In the genomic region with DNA sequence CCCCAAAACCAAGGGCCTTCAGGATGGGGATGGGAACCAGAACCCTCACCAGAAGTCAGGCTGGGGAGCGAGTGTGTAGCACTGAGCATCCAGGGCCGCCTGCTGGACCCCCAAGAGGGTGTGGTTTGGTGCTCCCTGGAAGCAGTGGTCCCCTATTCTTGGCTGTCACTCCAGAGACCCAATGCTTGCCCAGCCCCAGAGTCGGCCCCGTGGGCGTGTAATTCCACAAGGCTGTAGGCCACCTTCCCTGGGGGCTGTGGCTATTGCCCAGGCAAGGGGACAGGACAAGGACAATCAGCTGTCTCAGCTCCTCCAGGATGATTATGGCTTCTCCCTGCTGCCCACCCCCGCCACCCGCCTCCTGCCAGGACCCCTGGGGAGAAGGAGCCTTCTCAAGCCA, we compare ENCODE assay signal across 1 cellular context.
TF ChIP-seq lines count a peak whose summit lies in the region.

No MANE protein-coding gene starts in this region.

TF ChIP-seq in GM23338, 12 proteins besides CTCF, POLR2A, EP300 and RAD21 (continued from another document):
- TF ChIP-seq, protein P1, sequence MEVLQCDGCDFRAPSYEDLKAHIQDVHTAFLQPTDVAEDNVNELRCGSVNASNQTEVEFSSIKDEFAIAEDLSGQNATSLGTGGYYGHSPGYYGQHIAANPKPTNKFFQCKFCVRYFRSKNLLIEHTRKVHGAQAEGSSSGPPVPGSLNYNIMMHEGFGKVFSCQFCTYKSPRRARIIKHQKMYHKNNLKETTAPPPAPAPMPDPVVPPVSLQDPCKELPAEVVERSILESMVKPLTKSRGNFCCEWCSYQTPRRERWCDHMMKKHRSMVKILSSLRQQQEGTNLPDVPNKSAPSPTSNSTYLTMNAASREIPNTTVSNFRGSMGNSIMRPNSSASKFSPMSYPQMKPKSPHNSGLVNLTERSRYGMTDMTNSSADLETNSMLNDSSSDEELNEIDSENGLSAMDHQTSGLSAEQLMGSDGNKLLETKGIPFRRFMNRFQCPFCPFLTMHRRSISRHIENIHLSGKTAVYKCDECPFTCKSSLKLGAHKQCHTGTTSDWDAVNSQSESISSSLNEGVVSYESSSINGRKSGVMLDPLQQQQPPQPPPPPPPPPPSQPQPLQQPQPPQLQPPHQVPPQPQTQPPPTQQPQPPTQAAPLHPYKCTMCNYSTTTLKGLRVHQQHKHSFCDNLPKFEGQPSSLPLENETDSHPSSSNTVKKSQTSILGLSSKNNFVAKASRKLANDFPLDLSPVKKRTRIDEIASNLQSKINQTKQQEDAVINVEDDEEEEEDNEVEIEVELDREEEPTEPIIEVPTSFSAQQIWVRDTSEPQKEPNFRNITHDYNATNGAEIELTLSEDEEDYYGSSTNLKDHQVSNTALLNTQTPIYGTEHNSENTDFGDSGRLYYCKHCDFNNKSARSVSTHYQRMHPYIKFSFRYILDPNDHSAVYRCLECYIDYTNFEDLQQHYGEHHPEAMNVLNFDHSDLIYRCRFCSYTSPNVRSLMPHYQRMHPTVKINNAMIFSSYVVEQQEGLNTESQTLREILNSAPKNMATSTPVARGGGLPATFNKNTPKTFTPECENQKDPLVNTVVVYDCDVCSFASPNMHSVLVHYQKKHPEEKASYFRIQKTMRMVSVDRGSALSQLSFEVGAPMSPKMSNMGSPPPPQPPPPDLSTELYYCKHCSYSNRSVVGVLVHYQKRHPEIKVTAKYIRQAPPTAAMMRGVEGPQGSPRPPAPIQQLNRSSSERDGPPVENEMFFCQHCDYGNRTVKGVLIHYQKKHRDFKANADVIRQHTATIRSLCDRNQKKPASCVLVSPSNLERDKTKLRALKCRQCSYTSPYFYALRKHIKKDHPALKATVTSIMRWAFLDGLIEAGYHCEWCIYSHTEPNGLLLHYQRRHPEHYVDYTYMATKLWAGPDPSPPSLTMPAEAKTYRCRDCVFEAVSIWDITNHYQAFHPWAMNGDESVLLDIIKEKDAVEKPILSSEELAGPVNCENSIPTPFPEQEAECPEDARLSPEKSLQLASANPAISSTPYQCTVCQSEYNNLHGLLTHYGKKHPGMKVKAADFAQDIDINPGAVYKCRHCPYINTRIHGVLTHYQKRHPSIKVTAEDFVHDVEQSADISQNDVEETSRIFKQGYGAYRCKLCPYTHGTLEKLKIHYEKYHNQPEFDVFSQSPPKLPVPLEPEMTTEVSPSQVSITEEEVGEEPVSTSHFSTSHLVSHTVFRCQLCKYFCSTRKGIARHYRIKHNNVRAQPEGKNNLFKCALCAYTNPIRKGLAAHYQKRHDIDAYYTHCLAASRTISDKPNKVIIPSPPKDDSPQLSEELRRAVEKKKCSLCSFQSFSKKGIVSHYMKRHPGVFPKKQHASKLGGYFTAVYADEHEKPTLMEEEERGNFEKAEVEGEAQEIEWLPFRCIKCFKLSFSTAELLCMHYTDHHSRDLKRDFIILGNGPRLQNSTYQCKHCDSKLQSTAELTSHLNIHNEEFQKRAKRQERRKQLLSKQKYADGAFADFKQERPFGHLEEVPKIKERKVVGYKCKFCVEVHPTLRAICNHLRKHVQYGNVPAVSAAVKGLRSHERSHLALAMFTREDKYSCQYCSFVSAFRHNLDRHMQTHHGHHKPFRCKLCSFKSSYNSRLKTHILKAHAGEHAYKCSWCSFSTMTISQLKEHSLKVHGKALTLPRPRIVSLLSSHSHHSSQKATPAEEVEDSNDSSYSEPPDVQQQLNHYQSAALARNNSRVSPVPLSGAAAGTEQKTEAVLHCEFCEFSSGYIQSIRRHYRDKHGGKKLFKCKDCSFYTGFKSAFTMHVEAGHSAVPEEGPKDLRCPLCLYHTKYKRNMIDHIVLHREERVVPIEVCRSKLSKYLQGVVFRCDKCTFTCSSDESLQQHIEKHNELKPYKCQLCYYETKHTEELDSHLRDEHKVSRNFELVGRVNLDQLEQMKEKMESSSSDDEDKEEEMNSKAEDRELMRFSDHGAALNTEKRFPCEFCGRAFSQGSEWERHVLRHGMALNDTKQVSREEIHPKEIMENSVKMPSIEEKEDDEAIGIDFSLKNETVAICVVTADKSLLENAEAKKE (CRISPR knock-in tag; IDR thresholded peaks at IDR 0.05): no peak
- TF ChIP-seq EZH2phosphoT487 (IDR thresholded peaks at IDR 0.05; ENCODE audit: unreplicated experiment) (no peak), STAT1 (IDR thresholded peaks at IDR 0.05; ENCODE audit: unreplicated experiment) (no peak), POLR2AphosphoS5 (IDR thresholded peaks at IDR 0.05; ENCODE audit: low read depth) (no peak)
